ENCODE assay signal across 33 cellular contexts in genomic region chr3:146259880-146260589, GRCh38. TPM values are rescaled to one million over a fixed set of nuclear protein-coding genes. Genes with fewer than 3 reads are reported as not detected.
"Had no signal": no experiment of that assay in that cellular context is flagged by ENCODE, and none has a peak within 500 bp of the region (broad histone marks: within the 10 kb centered on the region; RNA-seq: fewer than 3 reads in every experiment).

No MANE protein-coding gene starts in this region.

- H3K36me3 ChIP-seq: ascending aorta, breast epithelium, cardiac muscle cell, colonic mucosa, gastrocnemius medialis, heart left ventricle had no signal

- H3K27ac ChIP-seq: ascending aorta, breast epithelium, cardiac muscle cell, colonic mucosa, dorsolateral prefrontal cortex, gastrocnemius medialis, heart left ventricle had no signal

- DNase-seq: activated CD4-positive, alpha-beta memory T cell treated with anti-CD3 and anti-CD28 coated beads for 36 hours; activated CD4-positive, alpha-beta T cell treated with anti-CD3 and anti-CD28 coated beads for 36 hours; activated CD4-positive, alpha-beta T cell treated with anti-CD3 and anti-CD28 coated beads, Interleukin-2, amount 10 ng/mL, durations not matched to agents 24 days and 14 days; activated CD4-positive, CD25-positive, alpha-beta regulatory T cell; activated CD4-positive, CD25-positive, alpha-beta regulatory T cell treated with anti-CD3 and anti-CD28 coated beads, Interleukin-2, amount 50 U/mL, for 72 hours; activated CD8-positive, alpha-beta memory T cell treated with anti-CD3 and anti-CD28 coated beads, Interleukin-2, amount 10 ng/mL, durations not matched to agents 7 days and 5 days; activated CD8-positive, alpha-beta memory T cell treated with anti-CD3 and anti-CD28 coated beads, Interleukin-2, amount 50 U/mL, for 48 hours; activated CD8-positive, alpha-beta T cell treated with anti-CD3 and anti-CD28 coated beads, Interleukin-2, amount 10 ng/mL, durations not matched to agents 7 days and 5 days; activated gamma-delta T cell; activated naive CD4-positive, alpha-beta T cell; activated naive CD4-positive, alpha-beta T cell treated with anti-CD3 and anti-CD28 coated beads, Interleukin-2, amount 10 ng/mL, durations not matched to agents 7 days and 5 days; activated naive CD8-positive, alpha-beta T cell treated with anti-CD3 and anti-CD28 coated beads, Interleukin-2, amount 10 ng/mL, durations not matched to agents 7 days and 5 days; activated T-cell treated with anti-CD3 and anti-CD28 coated beads for 4 hours; activated T-cell treated with anti-CD3 and anti-CD28 coated beads, Interleukin-2, amount 50 U/mL, for 24 hours; activated T-cell treated with anti-CD3 and anti-CD28 coated beads, Interleukin-2, amount 50 U/mL, for 72 hours; central memory CD4-positive, alpha-beta T cell; cerebellar nuclear complex; colonic mucosa; dorsolateral prefrontal cortex; effector memory CD4-positive, alpha-beta T cell; endodermal cell; foreskin fibroblast; gastrocnemius medialis; glutamatergic neuron; heart left ventricle; T-helper 2 cell had no signal

- ATAC-seq: activated CD4-positive, alpha-beta T cell treated with anti-CD3 and anti-CD28 coated beads for 36 hours; activated CD8-positive, alpha-beta memory T cell treated with anti-CD3 and anti-CD28 coated beads, Interleukin-2, amount 10 ng/mL, durations not matched to agents 7 days and 5 days; activated CD8-positive, alpha-beta T cell treated with anti-CD3 and anti-CD28 coated beads, Interleukin-2, amount 10 ng/mL, durations not matched to agents 7 days and 5 days; activated naive CD4-positive, alpha-beta T cell treated with anti-CD3 and anti-CD28 coated beads, Interleukin-2, amount 50 U/mL, for 72 hours; activated T-cell treated with anti-CD3 and anti-CD28 coated beads, Interleukin-2, amount 50 U/mL, for 72 hours; esophagus mucosa; gastrocnemius medialis; heart left ventricle had no signal

- H3K27me3 ChIP-seq: ascending aorta, breast epithelium, cardiac muscle cell, colonic mucosa, dorsolateral prefrontal cortex, gastrocnemius medialis, heart left ventricle had no signal

- H3K4me1 ChIP-seq: breast epithelium, colonic mucosa, gastrocnemius medialis, heart left ventricle had no signal

- H3K4me3 ChIP-seq: ascending aorta, breast epithelium, cardiac muscle cell, colonic mucosa, dorsolateral prefrontal cortex, gastrocnemius medialis, heart left ventricle had no signal

RNA-seq across cellular contexts. Expression of gene PLSCR4, which starts 9.1 kb away (rescaled TPM):
- total RNA-seq: activated CD4-positive, alpha-beta memory T cell treated with anti-CD3 and anti-CD28 coated beads for 36 hours; activated CD4-positive, alpha-beta T cell treated with anti-CD3 and anti-CD28 coated beads for 36 hours; activated CD4-positive, alpha-beta T cell treated with anti-CD3 and anti-CD28 coated beads, Interleukin-2, amount 10 ng/mL, durations not matched to agents 24 days and 14 days; activated CD8-positive, alpha-beta memory T cell treated with anti-CD3 and anti-CD28 coated beads for 36 hours; activated CD8-positive, alpha-beta memory T cell treated with anti-CD3 and anti-CD28 coated beads, Interleukin-2, amount 10 ng/mL, durations not matched to agents 7 days and 5 days; activated naive CD4-positive, alpha-beta T cell treated with anti-CD3 and anti-CD28 coated beads, Interleukin-2, amount 50 U/mL, for 72 hours; activated naive CD8-positive, alpha-beta T cell treated with anti-CD3 and anti-CD28 coated beads, Interleukin-2, amount 10 ng/mL, durations not matched to agents 7 days and 5 days; activated T-cell treated with anti-CD3 and anti-CD28 coated beads, Interleukin-2, amount 50 U/mL, for 72 hours; T-helper 1 cell treated with Interleukin-12 subunit alpha and Interleukin-12 subunit beta and Interleukin-4 antibody, amounts not matched to agents 30 ng/mL and 1 ng/mL, for 36 hours had no signal
